ENCODE assay signal across 13 cellular contexts in the genomic region with DNA sequence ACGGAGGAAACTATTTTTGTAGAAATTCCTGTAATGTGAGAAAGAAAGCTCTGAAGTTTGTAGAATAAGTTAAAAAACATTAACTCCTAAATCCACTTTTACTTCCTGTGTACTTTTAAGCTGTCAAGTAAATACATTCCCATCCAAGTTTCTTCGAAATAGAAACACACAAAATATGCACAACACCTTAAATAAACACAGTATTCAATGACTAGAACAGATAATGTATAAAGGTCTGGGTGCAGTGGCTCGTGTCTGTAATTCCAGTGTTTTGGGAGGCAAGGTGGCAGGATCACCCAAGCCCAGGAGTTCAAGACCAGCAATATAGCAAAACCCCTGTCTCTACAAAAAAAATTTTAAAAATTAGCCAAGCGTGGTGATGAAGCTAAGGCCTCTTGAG.
"Had no signal": no experiment of that assay in that cellular context is flagged by ENCODE, and none has a peak within 500 bp of the region (broad histone marks: within the 10 kb centered on the region; RNA-seq: fewer than 3 reads in every experiment).

No MANE protein-coding gene starts in this region.

- H3K4me3 Mint-ChIP-seq: brain, immature natural killer cell, natural killer cell had no signal

- H3K27ac ChIP-seq: adrenal gland, psoas muscle had no signal

- H3K27ac Mint-ChIP-seq: immature natural killer cell, natural killer cell had no signal

- H3K4me3 ChIP-seq: adrenal gland, mucosa of descending colon, psoas muscle had no signal

- ATAC-seq: esophagus mucosa, mucosa of descending colon, natural killer cell had no signal

- H3K36me3 ChIP-seq: adrenal gland had no signal

- H3K36me3 Mint-ChIP-seq: natural killer cell had no signal

- H3K9me3 Mint-ChIP-seq: brain, immature natural killer cell, natural killer cell had no signal

- H3K27me3 Mint-ChIP-seq: brain had no signal

- H3K27me3 ChIP-seq: adrenal gland had no signal

- DNase-seq: activated CD4-positive, alpha-beta T cell treated with anti-CD3 and anti-CD28 coated beads, Interleukin-2, amount 50 U/mL, for 4 hours; activated naive CD4-positive, alpha-beta T cell; immature natural killer cell; left cardiac atrium; mucosa of descending colon; natural killer cell; occipital lobe; stimulated activated CD4-positive, alpha-beta T cell treated with anti-CD3 and anti-CD28 coated beads, Interleukin-12 subunit alpha, Interleukin-12 subunit beta, amount 100 ng/mL, for 4 hours; stimulated activated CD8-positive, alpha-beta memory T cell treated with anti-CD3 and anti-CD28 coated beads, Interleukin-4, amount 100 ng/mL, for 48 hours had no signal

- H3K9me3 ChIP-seq: adrenal gland, mucosa of descending colon, psoas muscle had no signal
